In genomic region chr5:96720408-96720807, GRCh38 we compare ENCODE assay signal across 1 cellular context.
TF ChIP-seq lines count a peak whose summit lies in the region.

No MANE protein-coding gene starts in this region.

TF ChIP-seq in HCT116, 20 proteins besides CTCF, POLR2A, EP300 and RAD21 (continued from another document):
- no peak for TF ChIP-seq ZBTB33 (IDR thresholded peaks at IDR 0.05; ENCODE audit: extremely low read depth, insufficient replicate concordance, low read length)
- TF ChIP-seq ZNF274 (IDR thresholded peaks at IDR 0.05; ENCODE audit: low read depth, low read length): no peak
- no peak for TF ChIP-seq EZH2phosphoT487 (IDR thresholded peaks at IDR 0.05; ENCODE audit: borderline replicate concordance)
- no peak for TF ChIP-seq CBX3 (IDR thresholded peaks at IDR 0.05; ENCODE audit: low read depth)
- no peak for TF ChIP-seq ELF1 (IDR thresholded peaks at IDR 0.05; ENCODE audit: borderline replicate concordance, low read depth)
- no peak for TF ChIP-seq EZH2 (IDR thresholded peaks at IDR 0.05)
- no peak for TF ChIP-seq SP1 (IDR thresholded peaks at IDR 0.05; ENCODE audit: low read depth)
- no peak for TF ChIP-seq POLR2AphosphoS5 (IDR thresholded peaks at IDR 0.05; ENCODE audit: low read depth, low read length)
- no peak for TF ChIP-seq ATF3 (IDR thresholded peaks at IDR 0.05)
